3 cellular contexts compared by ENCODE assay signal in genomic region chr21:44847261-44848056, GRCh38.
TF ChIP-seq lines count a peak whose summit lies in the region.

No MANE protein-coding gene starts in this region.

TF ChIP-seq in SK-N-SH treated with all-trans-retinoic acid at 6 μM for 48 hours, 23 proteins besides CTCF, POLR2A, EP300 and RAD21:
- TF ChIP-seq PPARA (CRISPR knock-in tag; IDR thresholded peaks at IDR 0.05; ENCODE audit: borderline replicate concordance) (no peak), ZNF70 (CRISPR knock-in tag; IDR thresholded peaks at IDR 0.05) (no peak), OSR1 (CRISPR knock-in tag; IDR thresholded peaks at IDR 0.05) (no peak), CSRNP3 (CRISPR knock-in tag; IDR thresholded peaks at IDR 0.05) (no peak), CREB5 (CRISPR knock-in tag; IDR thresholded peaks at IDR 0.05; ENCODE audit: low read depth) (no peak), SNAI2 (CRISPR knock-in tag; IDR thresholded peaks at IDR 0.05) (no peak), RARB (CRISPR knock-in tag; IDR thresholded peaks at IDR 0.05) (no peak), POU6F1 (CRISPR knock-in tag; IDR thresholded peaks at IDR 0.05; ENCODE audit: borderline replicate concordance, low read depth) (no peak), TCF4 (CRISPR knock-in tag; IDR thresholded peaks at IDR 0.05; ENCODE audit: borderline replicate concordance) (no peak), CSDC2 (CRISPR knock-in tag; IDR thresholded peaks at IDR 0.05) (no peak), PATZ1 (CRISPR knock-in tag; IDR thresholded peaks at IDR 0.05; ENCODE audit: borderline replicate concordance) (no peak)

TF ChIP-seq in SK-N-SH, 30 proteins besides CTCF, POLR2A, EP300 and RAD21:
- TF ChIP-seq RFX5 (IDR thresholded peaks at IDR 0.05; ENCODE audit: low read length) (no peak), USF1 (IDR thresholded peaks at IDR 0.05; ENCODE audit: borderline replicate concordance, low read depth) (no peak), ELF1 (IDR thresholded peaks at IDR 0.05) (no peak), FOXJ3 (CRISPR knock-in tag; IDR thresholded peaks at IDR 0.05) (no peak), REST (IDR thresholded peaks at IDR 0.05; ENCODE audit: low read depth, low read length) (no peak), NRF1 (IDR thresholded peaks at IDR 0.05; ENCODE audit: low read depth, low read length) (no peak), RXRA (IDR thresholded peaks at IDR 0.05; ENCODE audit: borderline replicate concordance, low read depth) (no peak), USF2 (IDR thresholded peaks at IDR 0.05; ENCODE audit: borderline replicate concordance, low read depth, low read length) (no peak), GATA2 (CRISPR knock-in tag; IDR thresholded peaks at IDR 0.05) (no peak), JUND (IDR thresholded peaks at IDR 0.05) (no peak), ZBTB33 (IDR thresholded peaks at IDR 0.05; ENCODE audit: borderline replicate concordance, low read depth) (no peak), MAX (IDR thresholded peaks at IDR 0.05; ENCODE audit: low read depth) (no peak), SIN3A (IDR thresholded peaks at IDR 0.05; ENCODE audit: borderline replicate concordance, low read depth, low read length) (no peak)

TF ChIP-seq in H1, 55 proteins besides CTCF, POLR2A, EP300 and RAD21:
- TF ChIP-seq KDM5A (IDR thresholded peaks at IDR 0.05; ENCODE audit: low read length) (no peak), FOSL1 (IDR thresholded peaks at IDR 0.05; ENCODE audit: insufficient read depth, low read depth, low read length) (no peak), POLR2AphosphoS5 (IDR thresholded peaks at IDR 0.05; ENCODE audit: low read depth, low read length) (no peak), RXRA (IDR thresholded peaks at IDR 0.05; ENCODE audit: insufficient read depth, low read depth, low read length) (no peak), BACH1 (IDR thresholded peaks at IDR 0.05; ENCODE audit: low read length) (no peak), ASH2L (IDR thresholded peaks at IDR 0.05; ENCODE audit: low read length) (no peak), ATF3 (IDR thresholded peaks at IDR 0.05; ENCODE audit: insufficient read depth, low read depth, low read length) (no peak), E2F6 (IDR thresholded peaks at IDR 0.05) (no peak), HDAC2 (IDR thresholded peaks at IDR 0.05; ENCODE audit: borderline replicate concordance in 1 of 2, low read depth in 2 of 2, low read length in 2 of 2) (no peak), MAFK (IDR thresholded peaks at IDR 0.05; ENCODE audit: low read depth, low read length) (no peak), SIX5 (IDR thresholded peaks at IDR 0.05; ENCODE audit: low read depth, low read length) (no peak), SP1 (IDR thresholded peaks at IDR 0.05; ENCODE audit: low read depth, low read length) (no peak), SIRT6 (IDR thresholded peaks at IDR 0.05; ENCODE audit: low read length) (no peak), RBBP5 (IDR thresholded peaks at IDR 0.05; ENCODE audit: borderline replicate concordance, low read depth, low read length) (no peak), EZH2 (IDR thresholded peaks at IDR 0.05; ENCODE audit: low read depth, low read length, severe bottlenecking) (no peak), JUND (IDR thresholded peaks at IDR 0.05; ENCODE audit: low read length) (no peak), BRCA1 (IDR thresholded peaks at IDR 0.05; ENCODE audit: low read depth, low read length) (no peak), RFX5 (IDR thresholded peaks at IDR 0.05; ENCODE audit: borderline replicate concordance, low read depth, low read length) (no peak)
